Comparison of ENCODE assay signal across 18 cellular contexts in the genomic region with DNA sequence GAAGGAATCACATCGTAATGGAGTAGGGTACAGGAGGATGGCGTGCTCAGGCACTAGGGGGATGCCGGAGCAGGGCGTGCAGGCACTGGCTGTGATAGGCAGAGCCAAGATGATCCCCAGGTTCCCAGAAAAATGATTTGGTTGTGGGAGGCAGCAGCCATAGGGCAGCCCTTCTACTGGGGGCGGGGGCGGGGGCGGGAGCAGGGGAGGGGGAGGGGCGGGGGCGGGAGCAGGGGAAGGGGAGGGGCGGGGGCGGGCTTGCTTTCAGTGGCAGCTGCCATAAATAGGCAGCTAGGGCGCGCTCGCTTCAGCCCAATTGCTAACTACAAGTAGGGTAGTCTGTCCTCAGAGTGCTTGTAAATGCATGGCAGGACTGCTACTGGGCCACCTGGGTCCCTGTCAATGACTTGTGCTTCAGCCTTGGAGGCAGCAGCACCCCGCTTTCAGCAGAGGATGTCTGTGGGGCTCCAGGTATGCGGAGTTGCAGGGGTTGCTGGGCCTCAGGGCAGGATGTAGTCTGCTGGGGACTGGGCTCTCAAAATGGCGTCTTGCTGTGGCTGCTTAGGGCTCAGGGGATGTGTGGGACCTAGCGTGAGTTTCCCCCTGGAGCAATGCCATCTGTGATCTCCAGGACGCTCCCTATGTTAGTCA.
"Had no signal": no experiment of that assay in that cellular context is flagged by ENCODE, and none has a peak within 500 bp of the region (broad histone marks: within the 10 kb centered on the region; RNA-seq: fewer than 3 reads in every experiment).

No MANE protein-coding gene starts in this region.

- H3K27ac ChIP-seq: body of pancreas, psoas muscle, sigmoid colon, testis, upper lobe of right lung had no signal

- H3K9me3 ChIP-seq: body of pancreas, psoas muscle, sigmoid colon, testis, upper lobe of right lung had no signal

- H3K36me3 ChIP-seq: sigmoid colon, upper lobe of right lung had no signal

- ATAC-seq: activated CD4-positive, CD25-positive, alpha-beta regulatory T cell treated with anti-CD3 and anti-CD28 coated beads, Interleukin-2, amount 50 U/mL, for 24 hours; activated CD8-positive, alpha-beta memory T cell treated with anti-CD3 and anti-CD28 coated beads, Interleukin-2, amount 10 ng/mL, durations not matched to agents 7 days and 5 days; activated naive CD4-positive, alpha-beta T cell treated with anti-CD3 and anti-CD28 coated beads, Interleukin-2, amount 50 U/mL, for 72 hours; body of pancreas; left colon; natural killer cell treated with Interleukin-12 subunit alpha and Interleukin-12 subunit beta and Interleukin-15 and Interleukin-18, amount 100 ng/mL, for 72 hours; psoas muscle; upper lobe of right lung had no signal

- DNase-seq: activated CD4-positive, alpha-beta T cell treated with anti-CD3 and anti-CD28 coated beads, Interleukin-2, amount 50 U/mL, for 48 hours; activated CD8-positive, alpha-beta memory T cell treated with anti-CD3 and anti-CD28 coated beads, Interleukin-2, amount 10 ng/mL, durations not matched to agents 7 days and 5 days; activated effector memory CD4-positive, alpha-beta T cell treated with Interleukin-2 at 50 U/mL for 16 hours; activated T-cell treated with anti-CD3 and anti-CD28 coated beads, Interleukin-2, amount 50 U/mL, for 24 hours; amniotic stem cell; body of pancreas; dermis blood vessel endothelial cell; hypothalamus; left colon; occipital lobe; psoas muscle; sigmoid colon; stimulated activated CD4-positive, alpha-beta T cell treated with anti-CD3 and anti-CD28 coated beads, Interleukin-2, amount 100 ng/mL, for 24 hours; testis; upper lobe of right lung had no signal

- H3K4me3 ChIP-seq: body of pancreas, psoas muscle, sigmoid colon, upper lobe of right lung had no signal

- H3K4me1 ChIP-seq: psoas muscle, sigmoid colon, testis, upper lobe of right lung had no signal

- H3K27me3 ChIP-seq: body of pancreas, sigmoid colon, testis, upper lobe of right lung had no signal
